19 cellular contexts compared by ENCODE assay signal in the genomic region with DNA sequence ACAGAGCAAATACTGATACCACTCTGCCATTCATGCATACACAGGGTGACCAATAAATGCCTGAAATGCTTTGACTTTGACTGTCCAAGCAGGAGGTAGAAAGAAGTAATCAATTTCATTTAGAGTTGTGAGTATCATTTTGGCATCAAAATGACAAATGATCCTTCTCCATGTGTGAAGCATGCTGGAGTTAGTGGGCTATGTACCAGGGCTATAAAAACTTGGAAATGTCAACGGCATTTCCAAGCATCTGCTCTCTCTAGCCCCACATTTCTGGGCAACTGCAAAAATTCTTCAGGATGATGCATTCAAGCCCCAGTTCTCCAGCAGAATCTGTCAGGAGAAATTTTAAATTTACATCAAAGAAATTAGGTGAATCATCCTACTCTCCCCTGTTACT.
DNase-seq lines count a peak whose midpoint lies in the region; TF ChIP-seq lines count a peak whose summit lies in the region.
"Had no signal": no experiment of that assay in that cellular context is flagged by ENCODE, and none has a peak within 500 bp of the region (broad histone marks: within the 10 kb centered on the region; RNA-seq: fewer than 3 reads in every experiment).

No MANE protein-coding gene starts in this region.

- no peak overlapping the region for H3K4me3 ChIP-seq in AG10803 (ENCODE audit: low read length)
- no peak overlapping the region for H3K4me3 ChIP-seq in astrocyte of the cerebellum (ENCODE audit: low read depth, low read length)
- no peak overlapping the region for H3K4me3 ChIP-seq in HAP-1
- H3K4me3 ChIP-seq: K562 had no signal

- in situ Hi-C loops in astrocyte of the cerebellum (cut with HindIII; ENCODE audit: low sequenced_read_pairs) = no loop called here
- in situ Hi-C loops in HAP-1 (cut with MboI; ENCODE audit: low sequenced_read_pairs) = no loop called here

- TF ChIP-seq CTCF in AG10803 (conservative IDR thresholded peaks at IDR 0.05; ENCODE audit: low read length) = no peak
- no peak for TF ChIP-seq CTCF in astrocyte of the cerebellum (IDR thresholded peaks at IDR 0.05; ENCODE audit: low read depth, low read length, missing control alignments)

- DNase-seq in AG10803 (ENCODE audit: low read depth) = peak; percentile 74
- peak; percentile 63 for DNase-seq in GM04504 (ENCODE audit: low read depth)
- DNase-seq in astrocyte of the cerebellum (ENCODE audit: low read depth) = peak; percentile 78
- DNase-seq in fibroblast of peridontal ligament (ENCODE audit: extremely low read depth) = peak; percentile 43
- no peak for DNase-seq in T-helper 2 cell
- DNase-seq in HAP-1 (ENCODE audit: low spot score in 2 of 2) = no peak
- no peak for DNase-seq in SIG-M5 treated with dmso at 0.1 percent for 504 hours (lab: John Stamatoyannopoulos, UW; ENCODE audit: unreplicated experiment)
- DNase-seq in germinal center (ENCODE audit: low spot score) = no peak
- DNase-seq: 8988T; AML-193; Caco-2; CD4-positive, alpha-beta T cell; DMS153; DMS79; GDM1; GOT3; H7; IMR-90 had no signal

- no peaks in the 10 kb centered on the region for H3K27me3 ChIP-seq in HAP-1 (ENCODE audit: low read depth)

- H3K36me3 ChIP-seq in HAP-1 (replicated peaks) = no peaks in the 10 kb centered on the region

- no peaks in the 10 kb centered on the region for H3K9me3 ChIP-seq in HAP-1
- H3K9me3 ChIP-seq: Caco-2 had no signal

- H3K4me1 ChIP-seq in HAP-1 = peaks cover 34% of the 10 kb centered on the region
- H3K4me1 ChIP-seq: Caco-2 had no signal

Comparison
In these comparisons a context has a peak if more than half of its experiments do, and no peak if none do; other contexts are left out.
1. DNase-seq: peak in AG10803 (single experiment), GM04504 (single experiment), astrocyte of the cerebellum (single experiment) and fibroblast of peridontal ligament (single experiment); none in T-helper 2 cell (0 of 5), HAP-1 (0 of 2), SIG-M5 treated with dmso at 0.1 percent for 504 hours (single experiment) and germinal center (single experiment).